1 cellular context compared by ENCODE assay signal in genomic region chr11:61430839-61431238, GRCh38.
A peak's percentile ranks its signal among the peaks of the same experiment; 100 is the strongest.
TF ChIP-seq lines count a peak whose summit lies in the region.

No MANE protein-coding gene starts in this region.

TF ChIP-seq in GM12878, 131 proteins besides CTCF, POLR2A, EP300 and RAD21:
- peak; percentile 95 for TF ChIP-seq MLLT1 (IDR thresholded peaks at IDR 0.05)
